20 cellular contexts compared by ENCODE assay signal in genomic region chr12:31106101-31106803, GRCh38. TPM values are rescaled to one million over a fixed set of nuclear protein-coding genes. Genes with fewer than 3 reads are reported as not detected.
DNase-seq lines count a peak whose midpoint lies in the region; ATAC-seq and TF ChIP-seq lines count a peak whose summit lies in the region.
"Had no signal": no experiment of that assay in that cellular context is flagged by ENCODE, and none has a peak within 500 bp of the region (broad histone marks: within the 10 kb centered on the region; RNA-seq: fewer than 3 reads in every experiment).

No MANE protein-coding gene starts in this region.

- no peak overlapping the region for H2AFZ ChIP-seq in neuronal stem cell (ENCODE audit: low read length)

- no peak overlapping the region for H4K8ac ChIP-seq in neuronal stem cell (ENCODE audit: low read depth, low read length)

- peak; percentile 47 for DNase-seq in activated CD8-positive, alpha-beta memory T cell treated with anti-CD3 and anti-CD28 coated beads, Interleukin-2, amount 50 U/mL, for 48 hours
- DNase-seq in activated CD8-positive, alpha-beta memory T cell treated with anti-CD3 and anti-CD28 coated beads, Interleukin-2, amount 50 U/mL, for 4 hours: no peak
- DNase-seq in NCI-H1694 treated with DMSO at 0.1 percent for 48 hours (lab: John Stamatoyannopoulos, UW): peak; percentile 91
- DNase-seq in Panc1 (ENCODE audit: low read depth, low spot score): no peak
- no peak for DNase-seq in neuronal stem cell (ENCODE audit: low spot score)
- no peak for DNase-seq in GM20000 (ENCODE audit: low spot score)
- DNase-seq: activated CD4-positive, alpha-beta T cell treated with anti-CD3 and anti-CD28 coated beads, Interleukin-2, amount 10 ng/mL, durations not matched to agents 7 days and 5 days; activated T-cell treated with anti-CD3 and anti-CD28 coated beads, Interleukin-2, amount 50 U/mL, for 1 hour; brain microvascular endothelial cell; CD4-positive, alpha-beta T cell; GOT3; mucosa of descending colon; NCI-H2227 treated with DMSO at 0.1 percent for 48 hours; PC-3; right lobe of liver had no signal

- no peak overlapping the region for H2AK5ac ChIP-seq in neuronal stem cell (ENCODE audit: low read depth, low read length)

- H4K91ac ChIP-seq in neuronal stem cell (ENCODE audit: low read depth, low read length, poor library complexity): no peak overlapping the region

- H3K4me1 ChIP-seq in Panc1 (ENCODE audit: control insufficient read depth, insufficient read depth, low read length): no peaks in the 10 kb centered on the region
- H3K4me1 ChIP-seq in neuronal stem cell (ENCODE audit: control insufficient read depth in 2 of 2, insufficient read depth in 1 of 2, low read depth in 1 of 2, low read length in 2 of 2): no peaks in the 10 kb centered on the region
- H3K4me1 ChIP-seq: left lung, vagina had no signal

- no peaks in the 10 kb centered on the region for H3K27me3 ChIP-seq in Panc1 (ENCODE audit: control insufficient read depth, insufficient read depth, low read length)
- H3K27me3 ChIP-seq in neuronal stem cell (ENCODE audit: control insufficient read depth in 3 of 3, insufficient read depth in 3 of 3, low read depth in 1 of 3, low read length in 3 of 3): no peaks in the 10 kb centered on the region
- H3K27me3 ChIP-seq: brain microvascular endothelial cell, left lung, right lobe of liver, vagina had no signal

- H2BK5ac ChIP-seq in neuronal stem cell (ENCODE audit: low read length): no peak overlapping the region

- no peak overlapping the region for H2BK120ac ChIP-seq in neuronal stem cell (ENCODE audit: low read depth, low read length)

- CTCF ChIA-PET in Panc1 (lab: Charles Lee): no interaction called here

- ATAC-seq in Panc1: peak; percentile 43
- no peak for ATAC-seq in HG03521 (IDR thresholded peaks at IDR 0.05; ENCODE audit: unreplicated experiment)
- ATAC-seq in GM18861 (IDR thresholded peaks at IDR 0.05; ENCODE audit: unreplicated experiment): no peak
- ATAC-seq: HepG2, left lung, mucosa of descending colon, PC-3, right lobe of liver had no signal

- H2BK12ac ChIP-seq in neuronal stem cell (ENCODE audit: low read length): no peak overlapping the region

- H3K27ac ChIP-seq in Panc1 (ENCODE audit: low read length): no peak overlapping the region
- H3K27ac ChIP-seq in neuronal stem cell (replicated peaks; ENCODE audit: low read length): no peak overlapping the region
- H3K27ac ChIP-seq: brain microvascular endothelial cell, left lung, right lobe of liver, vagina had no signal

- no peak overlapping the region for H3K4me2 ChIP-seq in neuronal stem cell (ENCODE audit: insufficient read depth, low read length, poor library complexity, severe bottlenecking)

- no CpG with 5 or more reads among the region's 10 CpGs for WGBS in neuronal stem cell (ENCODE audit: extremely low coverage in 2 of 2, insufficient read length in 2 of 2, insufficient replicate concordance in 1 of 2), 2 donors

- POLR2A ChIA-PET in Panc1 (lab: Charles Lee): no interaction called here

- no TSS peak for BruUV-seq in Panc1 (replicated peaks; lab: Mats Ljungman, UMichigan)

- H3K14ac ChIP-seq in neuronal stem cell (ENCODE audit: low read length): no peak overlapping the region

- H3K79me1 ChIP-seq in neuronal stem cell (ENCODE audit: low read depth, low read length): no peaks in the 10 kb centered on the region

- TF ChIP-seq CTCF in Panc1 (IDR thresholded peaks at IDR 0.05) (no peak), GM20000 (IDR thresholded peaks at IDR 0.05; ENCODE audit: extremely low read depth, missing control alignments) (no peak)

- H3K36me3 ChIP-seq in Panc1 (ENCODE audit: control insufficient read depth, insufficient read depth, low read length) (no peaks in the 10 kb centered on the region), neuronal stem cell (replicated peaks in 1 of 2; ENCODE audit: control insufficient read depth in 2 of 2, insufficient read depth in 2 of 2, low read length in 2 of 2) (peaks cover 3 to 40% of the 10 kb centered on the region in 2 donors)
- H3K36me3 ChIP-seq: brain microvascular endothelial cell, right lobe of liver, vagina had no signal

- intact Hi-C loops in Panc1 (cut with micrococcal nuclease; ENCODE audit: unreplicated experiment): no loop called here

- H3K9me3 ChIP-seq in Panc1 (ENCODE audit: control insufficient read depth, insufficient read depth, low read depth, low read length) (no peaks in the 10 kb centered on the region), neuronal stem cell (replicated peaks in 1 of 2; ENCODE audit: control insufficient read depth in 2 of 2, insufficient read depth in 1 of 2, low read depth in 1 of 2, low read length in 2 of 2) (no peaks in the 10 kb centered on the region)
- H3K9me3 ChIP-seq: left lung, mucosa of descending colon, right lobe of liver, vagina had no signal

- H3K23ac ChIP-seq in neuronal stem cell (ENCODE audit: low read depth, low read length, poor library complexity): no peak overlapping the region

- in situ Hi-C loops in Panc1 (cut with HindIII; ENCODE audit: low pct_unique_long_range_greater_than_20kb, low sequenced_read_pairs): no loop called here

- H3K4me3 ChIP-seq in Panc1 (ENCODE audit: low read depth in 2 of 2, low read length in 2 of 2) (no peak overlapping the region), neuronal stem cell (ENCODE audit: low read length in 2 of 2) (no peak overlapping the region)
- H3K4me3 ChIP-seq: left lung, mucosa of descending colon, right lobe of liver, vagina had no signal

- H2BK15ac ChIP-seq in neuronal stem cell (ENCODE audit: low read length): no peak overlapping the region

- no peak overlapping the region for H3K4ac ChIP-seq in neuronal stem cell (ENCODE audit: low read length)

- H3K18ac ChIP-seq in neuronal stem cell (ENCODE audit: low read length): no peak overlapping the region

- peak overlapping the region; percentile 21 for H3K9ac ChIP-seq in neuronal stem cell (ENCODE audit: low read depth, low read length, poor library complexity)

RNA-seq across cellular contexts. Expression of gene DDX11, which starts 32.6 kb away (rescaled TPM):
- 96.2 TPM for total RNA-seq in Panc1 (2021; ENCODE audit: unreplicated experiment)
- 49.4 TPM for polyA plus RNA-seq in Panc1 (2012; ENCODE audit: insufficient read length)
- polyA plus RNA-seq in neuronal stem cell (2013, experiment 1 of 2): 36.0 TPM
- 34.3 TPM for polyA plus RNA-seq in neuronal stem cell (2013, experiment 2 of 2)

Comparison
In these comparisons a context has a peak if more than half of its experiments do, and no peak if none do; other contexts are left out.
1. DNase-seq: peak in activated CD8-positive, alpha-beta memory T cell treated with anti-CD3 and anti-CD28 coated beads, Interleukin-2, amount 50 U/mL, for 48 hours (single experiment) and NCI-H1694 treated with DMSO at 0.1 percent for 48 hours (single experiment); none in activated CD8-positive, alpha-beta memory T cell treated with anti-CD3 and anti-CD28 coated beads, Interleukin-2, amount 50 U/mL, for 4 hours (single experiment), Panc1 (single experiment), neuronal stem cell (single experiment) and GM20000 (single experiment).